8 cellular contexts compared by ENCODE assay signal in genomic region chr14:91253795-91254323, GRCh38. TPM values are rescaled to one million over a fixed set of nuclear protein-coding genes. Genes with fewer than 3 reads are reported as not detected.
DNase-seq lines count a peak whose midpoint lies in the region; ATAC-seq and TF ChIP-seq lines count a peak whose summit lies in the region.

No MANE protein-coding gene starts in this region.

- H3K27me3 Mint-ChIP-seq in activated CD4-positive, alpha-beta T cell treated with anti-CD3 and anti-CD28 coated beads, Interleukin-2, amount 10 ng/mL, durations not matched to agents 7 days and 5 days, result no peaks in the 10 kb centered on the region

- DNase-seq in activated CD4-positive, alpha-beta T cell treated with anti-CD3 and anti-CD28 coated beads, Interleukin-2, amount 10 ng/mL, durations not matched to agents 7 days and 5 days, result no peak
- DNase-seq in activated CD4-positive, alpha-beta T cell treated with anti-CD3 and anti-CD28 coated beads, Interleukin-2, amount 50 U/mL, for 48 hours, result no peak
- DNase-seq in astrocyte of the spinal cord (ENCODE audit: low read depth, low spot score), result no peak
- no peak for DNase-seq in NCI-H2196 (lab: John Stamatoyannopoulos, UW; ENCODE audit: unreplicated experiment)
- no peak for DNase-seq in foreskin keratinocyte
- no peak for DNase-seq in NCI-H82 (lab: John Stamatoyannopoulos, UW)

- WGBS in liver, result 26% methylated on average over 20 of the region's 20 CpGs
- 45% methylated on average over 20 of the region's 20 CpGs for whole genome bisulfite sequencing in thymus

- TF ChIP-seq CTCF in astrocyte of the spinal cord (IDR thresholded peaks at IDR 0.05; ENCODE audit: low read depth, low read length) (no peak), liver (IDR thresholded peaks at IDR 0.05; ENCODE audit: low read depth, low read length, missing input control) (no peak), foreskin keratinocyte (conservative IDR thresholded peaks at IDR 0.05) (no peak)

- no peak overlapping the region for H3K27ac ChIP-seq in liver (ENCODE audit: low read depth in 1 of 2, low read length in 2 of 2)
- peak overlapping the region; percentile 61 for H3K27ac ChIP-seq in thymus (ENCODE audit: low read depth)
- no peak overlapping the region for H3K27ac ChIP-seq in foreskin keratinocyte

- H3K36me3 ChIP-seq in liver (ENCODE audit: control insufficient read depth in 4 of 4, insufficient read depth in 3 of 4, low read depth in 1 of 4, low read length in 3 of 4), result no peaks in the 10 kb centered on the region
- no peaks in the 10 kb centered on the region for H3K36me3 ChIP-seq in thymus (ENCODE audit: control insufficient read depth, insufficient read depth)

- H3K4me1 ChIP-seq in liver (ENCODE audit: control insufficient read depth in 4 of 4, insufficient read depth in 4 of 4, low read length in 3 of 4), result peaks cover 4 to 20% (median 5%) of the 10 kb centered on the region in 4 donors
- H3K4me1 ChIP-seq in thymus (ENCODE audit: control insufficient read depth, insufficient read depth, low read length), result peaks cover 42% of the 10 kb centered on the region
- peaks cover 5% of the 10 kb centered on the region for H3K4me1 ChIP-seq in foreskin keratinocyte

- no peaks in the 10 kb centered on the region for H3K9me3 ChIP-seq in liver (ENCODE audit: control insufficient read depth in 4 of 4, low read length in 3 of 4)
- no peaks in the 10 kb centered on the region for H3K9me3 ChIP-seq in thymus (ENCODE audit: control insufficient read depth)

- H3K9ac ChIP-seq in liver (ENCODE audit: low read depth in 1 of 2, low read length in 2 of 2), result peak overlapping the region in 1 of 2 donors; percentile 47

- H3K27me3 ChIP-seq in liver (ENCODE audit: control insufficient read depth in 4 of 4, insufficient read depth in 4 of 4, low read length in 3 of 4) (no peaks in the 10 kb centered on the region), thymus (ENCODE audit: control insufficient read depth, insufficient read depth) (no peaks in the 10 kb centered on the region), foreskin keratinocyte (no peaks in the 10 kb centered on the region)

- no peaks in the 10 kb centered on the region for H3K9me3 Mint-ChIP-seq in activated CD4-positive, alpha-beta T cell treated with anti-CD3 and anti-CD28 coated beads, Interleukin-2, amount 10 ng/mL, durations not matched to agents 7 days and 5 days

- in situ Hi-C loops in astrocyte of the spinal cord (cut with HindIII; ENCODE audit: low sequenced_read_pairs), result no loop called here

- H3K4me3 ChIP-seq in astrocyte of the spinal cord (ENCODE audit: low read depth, low read length) (peak overlapping the region; percentile 27), liver (ENCODE audit: low read depth in 1 of 3, low read length in 3 of 3) (peak overlapping the region in 2 of 3 donors; percentile 13 to 73), thymus (ENCODE audit: low read length) (peak overlapping the region; percentile 59)

- CTCF ChIA-PET in activated CD4-positive, alpha-beta T cell treated with anti-CD3 and anti-CD28 coated beads, Interleukin-2, amount 10 ng/mL, durations not matched to agents 7 days and 5 days (lab: Charles Lee), result interaction anchor here (1.0 to 1.2 kb wide), 2 partner anchors 10 to 80 kb away, joined by 3 read pairs; no protein-coding TSS in a partner anchor

- POLR2A ChIA-PET in activated CD4-positive, alpha-beta T cell treated with anti-CD3 and anti-CD28 coated beads, Interleukin-2, amount 10 ng/mL, durations not matched to agents 7 days and 5 days (lab: Charles Lee), result no interaction called here

- peaks cover 32% of the 10 kb centered on the region for H3K36me3 Mint-ChIP-seq in activated CD4-positive, alpha-beta T cell treated with anti-CD3 and anti-CD28 coated beads, Interleukin-2, amount 10 ng/mL, durations not matched to agents 7 days and 5 days (ENCODE audit: low read depth)

- no peak for TF ChIP-seq RAD21 in liver (IDR thresholded peaks at IDR 0.05)

- peaks cover 84% of the 10 kb centered on the region for H3K4me1 Mint-ChIP-seq in activated CD4-positive, alpha-beta T cell treated with anti-CD3 and anti-CD28 coated beads, Interleukin-2, amount 10 ng/mL, durations not matched to agents 7 days and 5 days

- ATAC-seq in foreskin keratinocyte, result no peak

- peak overlapping the region; percentile 88 for H3K27ac Mint-ChIP-seq in activated CD4-positive, alpha-beta T cell treated with anti-CD3 and anti-CD28 coated beads, Interleukin-2, amount 10 ng/mL, durations not matched to agents 7 days and 5 days

- H3K4me3 Mint-ChIP-seq in activated CD4-positive, alpha-beta T cell treated with anti-CD3 and anti-CD28 coated beads, Interleukin-2, amount 10 ng/mL, durations not matched to agents 7 days and 5 days, result peak overlapping the region; percentile 66

TF ChIP-seq in liver, 16 proteins besides CTCF, POLR2A, EP300 and RAD21:
- TF ChIP-seq FOXA2 (IDR thresholded peaks at IDR 0.05) (no peak), GABPA (IDR thresholded peaks at IDR 0.05 in 1 of 2, conservative IDR thresholded peaks at IDR 0.05 in 1 of 2) (no peak), HNF4G (IDR thresholded peaks at IDR 0.05) (no peak), HNF4A (conservative IDR thresholded peaks at IDR 0.05) (no peak), TAF1 (conservative IDR thresholded peaks at IDR 0.05) (no peak), EGR1 (IDR thresholded peaks at IDR 0.05; ENCODE audit: low read depth in 2 of 2) (no peak), ATF3 (IDR thresholded peaks at IDR 0.05) (no peak), JUND (IDR thresholded peaks at IDR 0.05) (no peak), FOXA1 (IDR thresholded peaks at IDR 0.05) (no peak), RXRA (IDR thresholded peaks at IDR 0.05) (no peak), YY1 (IDR thresholded peaks at IDR 0.05) (no peak), NR2F2 (IDR thresholded peaks at IDR 0.05) (no peak), MAX (IDR thresholded peaks at IDR 0.05) (no peak), SP1 (IDR thresholded peaks at IDR 0.05) (no peak)
- TF ChIP-seq, protein P1, sequence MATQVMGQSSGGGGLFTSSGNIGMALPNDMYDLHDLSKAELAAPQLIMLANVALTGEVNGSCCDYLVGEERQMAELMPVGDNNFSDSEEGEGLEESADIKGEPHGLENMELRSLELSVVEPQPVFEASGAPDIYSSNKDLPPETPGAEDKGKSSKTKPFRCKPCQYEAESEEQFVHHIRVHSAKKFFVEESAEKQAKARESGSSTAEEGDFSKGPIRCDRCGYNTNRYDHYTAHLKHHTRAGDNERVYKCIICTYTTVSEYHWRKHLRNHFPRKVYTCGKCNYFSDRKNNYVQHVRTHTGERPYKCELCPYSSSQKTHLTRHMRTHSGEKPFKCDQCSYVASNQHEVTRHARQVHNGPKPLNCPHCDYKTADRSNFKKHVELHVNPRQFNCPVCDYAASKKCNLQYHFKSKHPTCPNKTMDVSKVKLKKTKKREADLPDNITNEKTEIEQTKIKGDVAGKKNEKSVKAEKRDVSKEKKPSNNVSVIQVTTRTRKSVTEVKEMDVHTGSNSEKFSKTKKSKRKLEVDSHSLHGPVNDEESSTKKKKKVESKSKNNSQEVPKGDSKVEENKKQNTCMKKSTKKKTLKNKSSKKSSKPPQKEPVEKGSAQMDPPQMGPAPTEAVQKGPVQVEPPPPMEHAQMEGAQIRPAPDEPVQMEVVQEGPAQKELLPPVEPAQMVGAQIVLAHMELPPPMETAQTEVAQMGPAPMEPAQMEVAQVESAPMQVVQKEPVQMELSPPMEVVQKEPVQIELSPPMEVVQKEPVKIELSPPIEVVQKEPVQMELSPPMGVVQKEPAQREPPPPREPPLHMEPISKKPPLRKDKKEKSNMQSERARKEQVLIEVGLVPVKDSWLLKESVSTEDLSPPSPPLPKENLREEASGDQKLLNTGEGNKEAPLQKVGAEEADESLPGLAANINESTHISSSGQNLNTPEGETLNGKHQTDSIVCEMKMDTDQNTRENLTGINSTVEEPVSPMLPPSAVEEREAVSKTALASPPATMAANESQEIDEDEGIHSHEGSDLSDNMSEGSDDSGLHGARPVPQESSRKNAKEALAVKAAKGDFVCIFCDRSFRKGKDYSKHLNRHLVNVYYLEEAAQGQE (IDR thresholded peaks at IDR 0.05), result no peak
- TF ChIP-seq, protein P2, sequence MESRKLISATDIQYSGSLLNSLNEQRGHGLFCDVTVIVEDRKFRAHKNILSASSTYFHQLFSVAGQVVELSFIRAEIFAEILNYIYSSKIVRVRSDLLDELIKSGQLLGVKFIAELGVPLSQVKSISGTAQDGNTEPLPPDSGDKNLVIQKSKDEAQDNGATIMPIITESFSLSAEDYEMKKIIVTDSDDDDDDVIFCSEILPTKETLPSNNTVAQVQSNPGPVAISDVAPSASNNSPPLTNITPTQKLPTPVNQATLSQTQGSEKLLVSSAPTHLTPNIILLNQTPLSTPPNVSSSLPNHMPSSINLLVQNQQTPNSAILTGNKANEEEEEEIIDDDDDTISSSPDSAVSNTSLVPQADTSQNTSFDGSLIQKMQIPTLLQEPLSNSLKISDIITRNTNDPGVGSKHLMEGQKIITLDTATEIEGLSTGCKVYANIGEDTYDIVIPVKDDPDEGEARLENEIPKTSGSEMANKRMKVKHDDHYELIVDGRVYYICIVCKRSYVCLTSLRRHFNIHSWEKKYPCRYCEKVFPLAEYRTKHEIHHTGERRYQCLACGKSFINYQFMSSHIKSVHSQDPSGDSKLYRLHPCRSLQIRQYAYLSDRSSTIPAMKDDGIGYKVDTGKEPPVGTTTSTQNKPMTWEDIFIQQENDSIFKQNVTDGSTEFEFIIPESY (IDR thresholded peaks at IDR 0.05), result no peak

RNA-seq across cellular contexts. Expression of gene GPR68, which starts 9.4 kb away (rescaled TPM):
- total RNA-seq in activated CD4-positive, alpha-beta T cell treated with anti-CD3 and anti-CD28 coated beads, Interleukin-2, amount 10 ng/mL, durations not matched to agents 7 days and 5 days, result 10 to 100 TPM; 32.7 to 33.0 TPM
- total RNA-seq in liver, result under 1 TPM; 0.33 to 0.37 TPM
- under 1 TPM in 1 of 2 donors, not detected in 1; 0.17 TPM for polyA plus RNA-seq in liver
- polyA plus RNA-seq in thymus, result 3.6 TPM
- total RNA-seq in foreskin keratinocyte, result 0.95 and 2.5 TPM in 2 replicates
- polyA plus RNA-seq in foreskin keratinocyte, result 0.70 and 2.0 TPM in 2 replicates
